ENCODE assay signal across 8 cellular contexts in genomic region chr9:3528466-3528865, GRCh38. TPM values are rescaled to one million over a fixed set of nuclear protein-coding genes. Genes with fewer than 3 reads are reported as not detected.
A peak's percentile ranks its signal among the peaks of the same experiment; 100 is the strongest.
DNase-seq lines count a peak whose midpoint lies in the region; ATAC-seq and TF ChIP-seq lines count a peak whose summit lies in the region.

No MANE protein-coding gene starts in this region.

- H3K27me3 Mint-ChIP-seq in WTC11 (ENCODE audit: low read depth) = no peaks in the 10 kb centered on the region
- H3K27me3 Mint-ChIP-seq in effector memory CD8-positive, alpha-beta T cell = no peaks in the 10 kb centered on the region

- peak overlapping the region; percentile 41 for H3K4me3 Mint-ChIP-seq in WTC11
- peak overlapping the region; percentile 88 to 92 for H3K4me3 Mint-ChIP-seq in effector memory CD8-positive, alpha-beta T cell

- ATAC-seq in WTC11 = no peak
- peak; percentile 3 for ATAC-seq in effector memory CD8-positive, alpha-beta T cell (replicated peaks)

- TF ChIP-seq CTCF in WTC11 (IDR thresholded peaks at IDR 0.05) (no peak), GM10248 (IDR thresholded peaks at IDR 0.05; ENCODE audit: control extremely low read depth, extremely low read depth, low read depth, missing control alignments) (no peak)

- peaks cover 42% of the 10 kb centered on the region for H3K4me1 Mint-ChIP-seq in WTC11
- H3K4me1 Mint-ChIP-seq in effector memory CD8-positive, alpha-beta T cell (ENCODE audit: low read depth in 2 of 2) = peaks cover 32 to 55% of the 10 kb centered on the region in 2 donors

- CTCF ChIA-PET in WTC11 (lab: Charles Lee) (interaction anchor here (0.9 kb wide), 1 partner anchor 87 kb away, joined by 3 read pairs; no protein-coding TSS in a partner anchor), GM10248 (lab: Yijun Ruan, JAX) (interaction anchor here (1.4 to 2.3 kb wide), 2 partner anchors 16 to 61 kb away, joined by 5 to 8 read pairs; no protein-coding TSS in a partner anchor)

- POLR2A ChIA-PET in WTC11 (lab: Charles Lee) (interaction anchor here (0.5 kb wide), 1 partner anchor 142 kb away, joined by 5 read pairs; no protein-coding TSS in a partner anchor), GM10248 (lab: Yijun Ruan, JAX) (interaction anchor here (1.8 kb wide), 1 partner anchor 53 kb away, joined by 5 read pairs; no protein-coding TSS in a partner anchor)

- DNase-seq in A172 (ENCODE audit: low spot score) = peak; percentile 15
- peak; percentile 74 for DNase-seq in Jurkat, Clone E6-1 (ENCODE audit: low read depth, low spot score)
- DNase-seq in WTC11 (ENCODE audit: low spot score) = no peak
- peak; percentile 35 to 57 (median 42) for DNase-seq in effector memory CD8-positive, alpha-beta T cell
- DNase-seq in stimulated activated CD8-positive, alpha-beta memory T cell treated with anti-CD3 and anti-CD28 coated beads, Interleukin-7, amount 100 ng/mL, for 24 hours (ENCODE audit: low read depth) = peak; percentile 26
- DNase-seq in kidney glomerular epithelial cell (lab: John Stamatoyannopoulos, UW) = no peak
- DNase-seq in GM10248 (ENCODE audit: extremely low spot score) = no peak
- no peak for DNase-seq in kidney tubule cell (ENCODE audit: low spot score)

- 0 out of 2 replicates have a peak overlapping the region, but pooled peaks have one; percentile 10 for H3K27ac Mint-ChIP-seq in WTC11
- H3K27ac Mint-ChIP-seq in effector memory CD8-positive, alpha-beta T cell = peak overlapping the region; percentile 97 to 99

- H3K36me3 Mint-ChIP-seq in WTC11 = peaks cover 14% of the 10 kb centered on the region
- H3K36me3 Mint-ChIP-seq in effector memory CD8-positive, alpha-beta T cell (ENCODE audit: insufficient read depth) = peaks cover 46% of the 10 kb centered on the region

- peak overlapping the region; percentile 76 for H3K4me3 ChIP-seq in Jurkat, Clone E6-1 (ENCODE audit: low read length)

- H3K9me3 Mint-ChIP-seq in WTC11 = no peaks in the 10 kb centered on the region
- H3K9me3 Mint-ChIP-seq in effector memory CD8-positive, alpha-beta T cell = no peaks in the 10 kb centered on the region

TF ChIP-seq in WTC11, 78 proteins besides CTCF, POLR2A, EP300 and RAD21:
- TF ChIP-seq TP53 (CRISPR knock-in tag; IDR thresholded peaks at IDR 0.05) (no peak), HMGXB4 (CRISPR knock-in tag; IDR thresholded peaks at IDR 0.05) (no peak), PREB (CRISPR knock-in tag; IDR thresholded peaks at IDR 0.05; ENCODE audit: borderline replicate concordance) (no peak), ETV6 (CRISPR knock-in tag; IDR thresholded peaks at IDR 0.05) (no peak)

RNA-seq across cellular contexts. Expression of gene RFX3, which starts 2.7 kb away (rescaled TPM):
- 1.9 and 3.1 TPM in 2 replicates for total RNA-seq in A172 (2014; rRNA removed; shearing (Covaris generic))
- polyA plus RNA-seq in Jurkat, Clone E6-1 (2012; ENCODE audit: insufficient read depth, insufficient read length) = 5.8 TPM
- 13.3 to 17.5 TPM (median 13.7 TPM) in 3 replicates for total RNA-seq in WTC11 (2021)

Comparison
In these comparisons a context has a peak if more than half of its experiments do, and no peak if none do; other contexts are left out.
1. DNase-seq: peak in A172 (single experiment), Jurkat, Clone E6-1 (single experiment), effector memory CD8-positive, alpha-beta T cell (3 of 3) and stimulated activated CD8-positive, alpha-beta memory T cell treated with anti-CD3 and anti-CD28 coated beads, Interleukin-7, amount 100 ng/mL, for 24 hours (single experiment); none in WTC11 (single experiment), kidney glomerular epithelial cell (single experiment), GM10248 (single experiment) and kidney tubule cell (single experiment).